In the genomic region with DNA sequence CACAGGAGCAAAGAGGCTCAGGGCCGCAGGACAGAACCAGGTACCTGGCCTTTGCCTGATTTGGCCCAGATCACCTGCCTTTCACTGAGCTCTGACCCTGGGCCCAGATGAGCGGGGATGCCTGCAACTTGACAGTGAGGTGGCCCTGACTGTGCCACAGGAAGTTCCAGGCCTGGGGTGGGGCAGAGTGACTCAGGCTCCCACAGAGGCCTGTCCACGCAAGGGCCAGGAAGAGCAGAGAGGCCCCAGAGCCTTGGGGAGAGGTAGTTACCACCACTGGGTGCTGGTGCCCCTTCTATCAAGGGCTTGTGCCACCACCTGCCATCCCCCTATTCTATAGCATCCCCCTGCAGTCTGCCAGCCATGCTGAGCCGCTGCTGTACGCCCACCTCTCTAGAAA, we compare ENCODE assay signal across 19 cellular contexts. TPM values are rescaled to one million over a fixed set of nuclear protein-coding genes. Genes with fewer than 3 reads are reported as not detected.
A peak's percentile ranks its signal among the peaks of the same experiment; 100 is the strongest.
DNase-seq lines count a peak whose midpoint lies in the region; ATAC-seq, FAIRE-seq and TF ChIP-seq lines count a peak whose summit lies in the region.
"Had no signal": no experiment of that assay in that cellular context is flagged by ENCODE, and none has a peak within 500 bp of the region (broad histone marks: within the 10 kb centered on the region; RNA-seq: fewer than 3 reads in every experiment).

No MANE protein-coding gene starts in this region.

- WGBS in HepG2 (ENCODE audit: low lambda C conversion rate) = 0% methylated on average over 4 of the region's 5 CpGs
- WGBS in right lobe of liver (ENCODE audit: insufficient coverage, low coverage, low lambda C conversion rate, missing lambda C conversion rate) = no CpG with 5 or more reads among the region's 5 CpGs
- WGBS in adrenal gland, 4 donors = 69 to 77% (median 75%) methylated on average over 5 of the region's 5 CpGs

- H3K36me3 ChIP-seq in HepG2 (replicated peaks in 1 of 2; ENCODE audit: control insufficient read depth in 1 of 2, insufficient read depth in 2 of 2, low read length in 2 of 2) (no peaks in the 10 kb centered on the region), right lobe of liver (no peaks in the 10 kb centered on the region), MG63 (no peaks in the 10 kb centered on the region), adrenal gland (replicated peaks in 1 of 2) (no peaks in the 10 kb centered on the region), MM.1S (replicated peaks; ENCODE audit: insufficient read depth, low read length) (no peaks in the 10 kb centered on the region)
- H3K36me3 ChIP-seq in CD8-positive, alpha-beta T cell (ENCODE audit: insufficient read depth, low read length) = no peaks in the 10 kb centered on the region
- H3K36me3 ChIP-seq: upper lobe of right lung had no signal

- H3K27me3 ChIP-seq in HepG2 (ENCODE audit: control insufficient read depth in 1 of 2, insufficient read depth in 2 of 2, low read length in 2 of 2) = peaks cover 28 to 78% of the 10 kb centered on the region in 2 experiments; a peak in 4 of 5 replicates
- no peaks in the 10 kb centered on the region for H3K27me3 ChIP-seq in right lobe of liver
- H3K27me3 ChIP-seq in MG63 = peaks cover 3% of the 10 kb centered on the region; the same call in 1 of the 2 replicates
- no peaks in the 10 kb centered on the region for H3K27me3 ChIP-seq in CD8-positive, alpha-beta T cell (ENCODE audit: insufficient read depth, low read length)
- no peaks in the 10 kb centered on the region for H3K27me3 ChIP-seq in adrenal gland
- peaks cover 47% of the 10 kb centered on the region for H3K27me3 ChIP-seq in MM.1S (replicated peaks; ENCODE audit: insufficient read depth, low read length)

- no peaks in the 10 kb centered on the region for H3K27me3 Mint-ChIP-seq in central memory CD8-positive, alpha-beta T cell
- H3K27me3 Mint-ChIP-seq in CD8-positive, alpha-beta T cell (ENCODE audit: low read depth) = no peaks in the 10 kb centered on the region
- H3K27me3 Mint-ChIP-seq: T-helper 17 cell had no signal

- H3K79me2 ChIP-seq in HepG2 (ENCODE audit: insufficient read depth, low read length) = no peaks in the 10 kb centered on the region
- H3K79me2 ChIP-seq in MM.1S (ENCODE audit: low read length) = no peaks in the 10 kb centered on the region

- POLR2A ChIA-PET in HepG2 (lab: Yijun Ruan, JAX) = no interaction called here
- POLR2A ChIA-PET in CD8-positive, alpha-beta T cell (lab: Charles Lee) = no interaction called here

- DNase-seq in HepG2 (ENCODE audit: low spot score) (no peak), right lobe of liver (no peak), MG63 (peak; percentile 66), urothelium cell line (ENCODE audit: low spot score) (peak; percentile 54), adrenal gland (no peak), MM.1S (no peak)
- DNase-seq in central memory CD8-positive, alpha-beta T cell (ENCODE audit: low spot score in 2 of 2) = no peak
- no peak for DNase-seq in CD8-positive, alpha-beta T cell
- DNase-seq: activated naive CD4-positive, alpha-beta T cell; naive B cell; NCI-H1105 treated with DMSO at 0.1 percent for 48 hours; stimulated activated naive CD8-positive, alpha-beta T cell treated with anti-CD3 and anti-CD28 coated beads, Interleukin-15, amount 100 ng/mL, for 72 hours; T-helper 17 cell; upper lobe of right lung had no signal

- H3K9me3 ChIP-seq in HepG2 (ENCODE audit: low read length) (no peaks in the 10 kb centered on the region), right lobe of liver (no peaks in the 10 kb centered on the region), MG63 (no peaks in the 10 kb centered on the region), adrenal gland (replicated peaks in 1 of 3) (no peaks in the 10 kb centered on the region), MM.1S (replicated peaks; ENCODE audit: insufficient read depth, low read length) (no peaks in the 10 kb centered on the region)
- H3K9me3 ChIP-seq in CD8-positive, alpha-beta T cell (ENCODE audit: low read length) = no peaks in the 10 kb centered on the region
- H3K9me3 ChIP-seq: A549, upper lobe of right lung had no signal

- TF ChIP-seq CTCF in HepG2 (CRISPR knock-in tag; IDR thresholded peaks at IDR 0.05) (no peak), right lobe of liver (IDR thresholded peaks at IDR 0.05) (no peak), adrenal gland (IDR thresholded peaks at IDR 0.05) (no peak), MM.1S (IDR thresholded peaks at IDR 0.05; ENCODE audit: low read length) (no peak)
- TF ChIP-seq CTCF in CD8-positive, alpha-beta T cell (IDR thresholded peaks at IDR 0.05) = no peak

- CTCF ChIA-PET in HepG2 (lab: Yijun Ruan, JAX; ENCODE audit: low intra/inter-chr PET ratio, low total read pairs) = no interaction called here
- CTCF ChIA-PET in CD8-positive, alpha-beta T cell (lab: Charles Lee) = interaction anchor here (1.5 kb wide), 1 partner anchor 63 kb away, joined by 5 read pairs; no protein-coding TSS in a partner anchor

- no peak overlapping the region for H2AFZ ChIP-seq in HepG2 (ENCODE audit: low read length)
- no peak overlapping the region for H2AFZ ChIP-seq in MM.1S (ENCODE audit: low read length)

- no peaks in the 10 kb centered on the region for H3K9me3 Mint-ChIP-seq in central memory CD8-positive, alpha-beta T cell
- H3K9me3 Mint-ChIP-seq in CD8-positive, alpha-beta T cell = no peaks in the 10 kb centered on the region
- H3K9me3 Mint-ChIP-seq: naive B cell; stimulated activated naive CD8-positive, alpha-beta T cell treated with anti-CD3 and anti-CD28 coated beads, Interleukin-15, amount 100 ng/mL, for 72 hours had no signal

- H4K20me1 ChIP-seq in HepG2 (ENCODE audit: insufficient read depth, low read length) (no peaks in the 10 kb centered on the region), MM.1S (ENCODE audit: insufficient read depth, low read length) (no peaks in the 10 kb centered on the region)

- TF ChIP-seq EP300 in HepG2 (IDR thresholded peaks at IDR 0.05; ENCODE audit: low read depth in 2 of 2, low read length in 2 of 2) (no peak), HepG2 (CRISPR knock-in tag; IDR thresholded peaks at IDR 0.05; ENCODE audit: borderline replicate concordance) (no peak)

- TF ChIP-seq RAD21 in HepG2 (CRISPR knock-in tag; IDR thresholded peaks at IDR 0.05) = no peak

- no peak overlapping the region for H3K4me2 ChIP-seq in HepG2 (ENCODE audit: low read depth, low read length)
- no peak overlapping the region for H3K4me2 ChIP-seq in MM.1S (ENCODE audit: low read depth, low read length)
- H3K4me2 ChIP-seq: A549 had no signal

- H3K27ac ChIP-seq in HepG2 (ENCODE audit: extremely low read length, insufficient read depth, low read length) (no peak overlapping the region), right lobe of liver (no peak overlapping the region), adrenal gland (no peak overlapping the region), MM.1S (ENCODE audit: low read length) (no peak overlapping the region)
- H3K27ac ChIP-seq in CD8-positive, alpha-beta T cell (ENCODE audit: low read depth, low read length) = no peak overlapping the region
- H3K27ac ChIP-seq: upper lobe of right lung had no signal

- H3K4me1 ChIP-seq in HepG2 (ENCODE audit: insufficient read depth, low read length) = peaks cover 20% of the 10 kb centered on the region
- no peaks in the 10 kb centered on the region for H3K4me1 ChIP-seq in right lobe of liver
- H3K4me1 ChIP-seq in CD8-positive, alpha-beta T cell (ENCODE audit: insufficient read depth, low read length) = peaks cover 9% of the 10 kb centered on the region
- H3K4me1 ChIP-seq in adrenal gland (replicated peaks in 1 of 2) = no peaks in the 10 kb centered on the region
- no peaks in the 10 kb centered on the region for H3K4me1 ChIP-seq in MM.1S (ENCODE audit: low read length)
- H3K4me1 ChIP-seq: upper lobe of right lung had no signal

- H3F3A ChIP-seq in MM.1S (ENCODE audit: insufficient read depth, low read length) = no peaks in the 10 kb centered on the region

- ATAC-seq in HepG2 = no peak
- ATAC-seq in right lobe of liver = no peak
- ATAC-seq in central memory CD8-positive, alpha-beta T cell (replicated peaks; ENCODE audit: extremely low read depth, poor library complexity, severe bottlenecking) = no peak
- ATAC-seq in CD8-positive, alpha-beta T cell = no peak
- ATAC-seq: A549; stimulated activated naive CD8-positive, alpha-beta T cell treated with anti-CD3 and anti-CD28 coated beads, Interleukin-15, amount 100 ng/mL, for 72 hours; T-helper 17 cell; upper lobe of right lung had no signal

- peak overlapping the region; percentile 47 for H3K27ac Mint-ChIP-seq in central memory CD8-positive, alpha-beta T cell (ENCODE audit: low read depth)
- H3K27ac Mint-ChIP-seq in CD8-positive, alpha-beta T cell = no peak overlapping the region
- H3K27ac Mint-ChIP-seq: stimulated activated naive CD8-positive, alpha-beta T cell treated with anti-CD3 and anti-CD28 coated beads, Interleukin-15, amount 100 ng/mL, for 72 hours; T-helper 17 cell had no signal

- in situ Hi-C loops in HepG2 (cut with HindIII; ENCODE audit: extremely low pct_ligation_motif_present, low pct_unique_long_range_greater_than_20kb) = no loop called here

- intact Hi-C loops in HepG2 (cut with micrococcal nuclease; ENCODE audit: unreplicated experiment) (no loop called here), right lobe of liver (cut with DNase I) (no loop called here), adrenal gland (cut with DNase I) (no loop called here)
- intact Hi-C loops in CD8-positive, alpha-beta T cell (cut with DNase I, micrococcal nuclease) = loop anchor here (5.0 to 10.0 kb wide), 2 partner anchors 63 to 386 kb away; no protein-coding TSS in a partner anchor

- H3K9ac ChIP-seq in HepG2 (ENCODE audit: insufficient read depth, low read depth, low read length) = no peak overlapping the region
- H3K9ac ChIP-seq in MM.1S (ENCODE audit: low read length) = no peak overlapping the region

- TF ChIP-seq POLR2A in HepG2 (IDR thresholded peaks at IDR 0.05; ENCODE audit: insufficient read depth in 1 of 2, low read depth in 2 of 2, low read length in 2 of 2) (no peak), right lobe of liver (IDR thresholded peaks at IDR 0.05) (no peak), adrenal gland (IDR thresholded peaks at IDR 0.05) (no peak)

- no TSS peak for BruUV-seq in HepG2 (replicated peaks; lab: Mats Ljungman, UMichigan)

- H3K4me3 ChIP-seq in HepG2 (replicated peaks in 1 of 3; ENCODE audit: insufficient read depth in 1 of 3, low read depth in 2 of 3, low read length in 3 of 3) = no peak overlapping the region
- H3K4me3 ChIP-seq in right lobe of liver = no peak overlapping the region
- no peak overlapping the region for H3K4me3 ChIP-seq in MG63
- no peak overlapping the region for H3K4me3 ChIP-seq in CD8-positive, alpha-beta T cell (ENCODE audit: low read depth, low read length)
- H3K4me3 ChIP-seq in adrenal gland = no peak overlapping the region
- H3K4me3 ChIP-seq in MM.1S (ENCODE audit: low read length) = no peak overlapping the region
- H3K4me3 ChIP-seq: A549, lung, upper lobe of right lung had no signal

- H3K4me1 Mint-ChIP-seq in central memory CD8-positive, alpha-beta T cell = peaks cover 26% of the 10 kb centered on the region
- H3K4me1 Mint-ChIP-seq in CD8-positive, alpha-beta T cell (ENCODE audit: low read depth) = peaks cover 18% of the 10 kb centered on the region

- H3K4me3 Mint-ChIP-seq in central memory CD8-positive, alpha-beta T cell = no peak overlapping the region
- H3K4me3 Mint-ChIP-seq in CD8-positive, alpha-beta T cell = no peak overlapping the region
- H3K4me3 Mint-ChIP-seq: stimulated activated naive CD8-positive, alpha-beta T cell treated with anti-CD3 and anti-CD28 coated beads, Interleukin-15, amount 100 ng/mL, for 72 hours; T-helper 17 cell had no signal

- FAIRE-seq in HepG2 (lab: Jason Lieb, UNC) (no peak), urothelium cell line (lab: Jason Lieb, UNC) (no peak)
- FAIRE-seq: A549, astrocyte, colon, endothelial cell of umbilical vein had no signal

- peaks cover 9% of the 10 kb centered on the region for H3K36me3 Mint-ChIP-seq in central memory CD8-positive, alpha-beta T cell (ENCODE audit: insufficient read depth)
- H3K36me3 Mint-ChIP-seq in CD8-positive, alpha-beta T cell = peaks cover 3% of the 10 kb centered on the region

- no peaks in the 10 kb centered on the region for H3K9me2 ChIP-seq in MM.1S (replicated peaks; ENCODE audit: insufficient read depth, low read length)

RNA-seq across cellular contexts. Expression of a gene that starts 4.1 kb away (rescaled TPM):
- total RNA-seq in HepG2 (2016; rRNA removed; fragmentation: Illumina TruSeq; extraction: Trizol) = 16.6 and 16.9 TPM in 2 replicates
- total RNA-seq in HepG2 (2016; cell fraction: cytosol; rRNA removed; fragmentation: Illumina TruSeq; extraction: Trizol; ENCODE audit: low read depth) = 19.2 and 19.4 TPM in 2 replicates
- total RNA-seq in HepG2 (2016; cell fraction: insoluble cytoplasmic fraction; rRNA removed; fragmentation: Illumina TruSeq; extraction: Trizol) = 14.6 and 17.1 TPM in 2 replicates
- 21.3 and 24.1 TPM in 2 replicates for total RNA-seq in HepG2 (2016; cell fraction: membrane; rRNA removed; fragmentation: Illumina TruSeq; extraction: Trizol)
- 21.2 and 22.3 TPM in 2 replicates for total RNA-seq in HepG2 (2016; cell fraction: nucleus; rRNA removed; fragmentation: Illumina TruSeq; extraction: Trizol)
- 35.4 and 38.7 TPM in 2 replicates for polyA plus RNA-seq in HepG2 (2011; rRNA removed)
- 16.5 and 20.9 TPM in 2 replicates for polyA plus RNA-seq in HepG2 (2011; cell fraction: cytosol; rRNA removed)
- 91.0 and 107 TPM in 2 replicates for polyA plus RNA-seq in HepG2 (2011; cell fraction: nucleus; rRNA removed)
- polyA plus RNA-seq in HepG2 (2012) = 36.0 and 39.2 TPM in 2 replicates
- 35.0 and 39.6 TPM in 2 replicates for polyA plus RNA-seq in HepG2 (2016; cell fraction: cytosol; fragmentation: Illumina TruSeq; extraction: Trizol; ENCODE audit: low read depth)
- 21.6 and 26.9 TPM in 2 replicates for polyA plus RNA-seq in HepG2 (2016; cell fraction: insoluble cytoplasmic fraction; fragmentation: Illumina TruSeq; extraction: Trizol; ENCODE audit: low read depth)
- polyA plus RNA-seq in HepG2 (2016; cell fraction: membrane; fragmentation: Illumina TruSeq; extraction: Trizol; ENCODE audit: low read depth) = 31.2 and 32.6 TPM in 2 replicates
- 57.5 and 60.6 TPM in 2 replicates for polyA plus RNA-seq in HepG2 (2016; cell fraction: nucleus; fragmentation: Illumina TruSeq; extraction: Trizol; ENCODE audit: insufficient read depth, low read depth)
- 6.7 and 47.8 TPM in 2 replicates for polyA minus RNA-seq in HepG2 (2011; rRNA and poly(A)+ RNA removed; ENCODE audit: low replicate concordance)
- 28.0 and 37.6 TPM in 2 replicates for polyA minus RNA-seq in HepG2 (2011; cell fraction: cytosol; rRNA and poly(A)+ RNA removed)
- polyA minus RNA-seq in HepG2 (2011; cell fraction: nucleus; rRNA and poly(A)+ RNA removed) = 30.5 and 30.6 TPM in 2 replicates
- total RNA-seq in right lobe of liver = 1 to 10 TPM; 4.3 to 6.5 (median 5.7) TPM
- total RNA-seq in MG63 (2014; rRNA removed; shearing (Covaris generic); ENCODE audit: low replicate concordance) = 1.3 and 1.8 TPM in 2 replicates
- 10 to 100 TPM; 39.1 to 39.7 TPM for total RNA-seq in CD8-positive, alpha-beta T cell
- total RNA-seq in adrenal gland = 10 to 100 TPM in 7 of 8 donors, 1 to 10 TPM in 1; 9.7 to 30.4 (median 15.7) TPM
- 10 to 100 TPM in 2 of 3 donors, 1 to 10 TPM in 1; 6.4 to 29.8 (median 13.8) TPM for polyA plus RNA-seq in adrenal gland

Comparison
In these comparisons a context has a peak if more than half of its experiments do, and no peak if none do; other contexts are left out.
1. DNase-seq: peak in MG63 (single experiment) and urothelium cell line (single experiment); none in HepG2 (single experiment), right lobe of liver (0 of 3), central memory CD8-positive, alpha-beta T cell (0 of 2), CD8-positive, alpha-beta T cell (0 of 7), adrenal gland (0 of 7) and MM.1S (single experiment).
2. intact Hi-C loops: an anchor here in CD8-positive, alpha-beta T cell (5.0 to 10.0 kb wide); none called in HepG2, right lobe of liver and adrenal gland.